ENCODE assay signal across 8 cellular contexts in genomic region chr3:72152551-72153476, GRCh38.
DNase-seq lines count a peak whose midpoint lies in the region; ATAC-seq and TF ChIP-seq lines count a peak whose summit lies in the region.

No MANE protein-coding gene starts in this region.

- peaks cover 24 to 25% of the 10 kb centered on the region in 2 donors for H3K27me3 Mint-ChIP-seq in stimulated activated naive B cell treated with anti-CD40 and anti-IgM and Interleukin-4, amounts not matched to agents 10 μg/mL and 1 μg/mL and 100 μg/mL, for 72 hours

- ATAC-seq in PC-3 (peak; percentile 64), GM18868 (IDR thresholded peaks at IDR 0.05; ENCODE audit: unreplicated experiment) (no peak), HG03520 (IDR thresholded peaks at IDR 0.05; ENCODE audit: unreplicated experiment) (no peak), GM19035 (IDR thresholded peaks at IDR 0.05; ENCODE audit: unreplicated experiment) (no peak)
- no peak for ATAC-seq in stimulated activated naive B cell treated with anti-CD40 and anti-IgM and Interleukin-4, amounts not matched to agents 10 μg/mL and 1 μg/mL and 100 μg/mL, for 72 hours (replicated peaks)

- peak overlapping the region; percentile 68 for H3K4me2 ChIP-seq in PC-3 (ENCODE audit: low read length)

- no peaks in the 10 kb centered on the region for H3F3A ChIP-seq in PC-3 (ENCODE audit: low read length, unreplicated experiment)

- intact Hi-C loops in PC-3 (cut with micrococcal nuclease): no loop called here

- TF ChIP-seq CTCF in PC-3 (conservative IDR thresholded peaks at IDR 0.05; ENCODE audit: low read depth, low read length) (no peak), fibroblast of pulmonary artery (IDR thresholded peaks at IDR 0.05; ENCODE audit: low read length, missing control alignments) (no peak)

- POLR2A ChIA-PET in PC-3 (lab: Charles Lee; ENCODE audit: unreplicated experiment): no interaction called here

- peak overlapping the region; percentile 10; the same call in 1 of the 2 replicates for H3K9ac ChIP-seq in PC-3 (ENCODE audit: low read length)
- no peak overlapping the region for H3K9ac ChIP-seq in rectal smooth muscle tissue (ENCODE audit: low read length)

- H3K27ac ChIP-seq in PC-3 (ENCODE audit: low read length) (no peak overlapping the region), rectal smooth muscle tissue (ENCODE audit: low read depth, low read length) (peak overlapping the region; percentile 70)

- peaks cover 13 to 19% of the 10 kb centered on the region in 2 donors for H3K4me1 Mint-ChIP-seq in stimulated activated naive B cell treated with anti-CD40 and anti-IgM and Interleukin-4, amounts not matched to agents 10 μg/mL and 1 μg/mL and 100 μg/mL, for 72 hours

- CTCF ChIA-PET in PC-3 (lab: Charles Lee): no interaction called here

- no peaks in the 10 kb centered on the region for H3K9me2 ChIP-seq in PC-3 (replicated peaks; ENCODE audit: low read length)

- no peaks in the 10 kb centered on the region for H3K79me2 ChIP-seq in PC-3 (ENCODE audit: low read length)

- no peaks in the 10 kb centered on the region for H3K9me3 ChIP-seq in PC-3 (ENCODE audit: low read length)

- peak overlapping the region; percentile 86 for H2AFZ ChIP-seq in PC-3 (ENCODE audit: low read length)

- H3K36me3 Mint-ChIP-seq in stimulated activated naive B cell treated with anti-CD40 and anti-IgM and Interleukin-4, amounts not matched to agents 10 μg/mL and 1 μg/mL and 100 μg/mL, for 72 hours: peaks cover 6 to 10% of the 10 kb centered on the region in 2 donors

- H3K4me3 ChIP-seq in PC-3 (ENCODE audit: low read length) (peak overlapping the region; percentile 60), fibroblast of pulmonary artery (replicated peaks; ENCODE audit: low read depth, low read length) (peak overlapping the region; percentile 32), rectal smooth muscle tissue (ENCODE audit: low read length) (peak overlapping the region; percentile 54)

- DNase-seq in GM03348 (ENCODE audit: low spot score): peak; percentile 71
- peak; percentile 77 for DNase-seq in PC-3
- peak; percentile 92 for DNase-seq in fibroblast of pulmonary artery (ENCODE audit: low read depth)
- DNase-seq in stimulated activated naive B cell treated with anti-CD40 and anti-IgM and Interleukin-4, amounts not matched to agents 10 μg/mL and 1 μg/mL and 100 μg/mL, for 72 hours: no peak

- H4K20me1 ChIP-seq in PC-3 (ENCODE audit: low read length): no peaks in the 10 kb centered on the region

- peaks cover 3 to 7% of the 10 kb centered on the region in 2 donors for H3K9me3 Mint-ChIP-seq in stimulated activated naive B cell treated with anti-CD40 and anti-IgM and Interleukin-4, amounts not matched to agents 10 μg/mL and 1 μg/mL and 100 μg/mL, for 72 hours

- H3K4me1 ChIP-seq in PC-3 (ENCODE audit: insufficient read depth, low read length) (peaks cover 20% of the 10 kb centered on the region), rectal smooth muscle tissue (ENCODE audit: control insufficient read depth, insufficient read depth, low read length) (peaks cover 24% of the 10 kb centered on the region)

- no peak overlapping the region for H3K4me3 Mint-ChIP-seq in stimulated activated naive B cell treated with anti-CD40 and anti-IgM and Interleukin-4, amounts not matched to agents 10 μg/mL and 1 μg/mL and 100 μg/mL, for 72 hours

- H3K27ac Mint-ChIP-seq in stimulated activated naive B cell treated with anti-CD40 and anti-IgM and Interleukin-4, amounts not matched to agents 10 μg/mL and 1 μg/mL and 100 μg/mL, for 72 hours: no peak overlapping the region

- H3K36me3 ChIP-seq in PC-3 (ENCODE audit: low read depth, low read length) (no peaks in the 10 kb centered on the region), rectal smooth muscle tissue (ENCODE audit: control insufficient read depth, insufficient read depth, low read length) (no peaks in the 10 kb centered on the region)

- no TSS peak for BruUV-seq in PC-3 (replicated peaks; lab: Mats Ljungman, UMichigan)

- H3K27me3 ChIP-seq in PC-3 (ENCODE audit: low read length) (no peaks in the 10 kb centered on the region), rectal smooth muscle tissue (ENCODE audit: control insufficient read depth, insufficient read depth, low read length) (no peaks in the 10 kb centered on the region)
